ENCODE assay signal across 1 cellular context in the genomic region with DNA sequence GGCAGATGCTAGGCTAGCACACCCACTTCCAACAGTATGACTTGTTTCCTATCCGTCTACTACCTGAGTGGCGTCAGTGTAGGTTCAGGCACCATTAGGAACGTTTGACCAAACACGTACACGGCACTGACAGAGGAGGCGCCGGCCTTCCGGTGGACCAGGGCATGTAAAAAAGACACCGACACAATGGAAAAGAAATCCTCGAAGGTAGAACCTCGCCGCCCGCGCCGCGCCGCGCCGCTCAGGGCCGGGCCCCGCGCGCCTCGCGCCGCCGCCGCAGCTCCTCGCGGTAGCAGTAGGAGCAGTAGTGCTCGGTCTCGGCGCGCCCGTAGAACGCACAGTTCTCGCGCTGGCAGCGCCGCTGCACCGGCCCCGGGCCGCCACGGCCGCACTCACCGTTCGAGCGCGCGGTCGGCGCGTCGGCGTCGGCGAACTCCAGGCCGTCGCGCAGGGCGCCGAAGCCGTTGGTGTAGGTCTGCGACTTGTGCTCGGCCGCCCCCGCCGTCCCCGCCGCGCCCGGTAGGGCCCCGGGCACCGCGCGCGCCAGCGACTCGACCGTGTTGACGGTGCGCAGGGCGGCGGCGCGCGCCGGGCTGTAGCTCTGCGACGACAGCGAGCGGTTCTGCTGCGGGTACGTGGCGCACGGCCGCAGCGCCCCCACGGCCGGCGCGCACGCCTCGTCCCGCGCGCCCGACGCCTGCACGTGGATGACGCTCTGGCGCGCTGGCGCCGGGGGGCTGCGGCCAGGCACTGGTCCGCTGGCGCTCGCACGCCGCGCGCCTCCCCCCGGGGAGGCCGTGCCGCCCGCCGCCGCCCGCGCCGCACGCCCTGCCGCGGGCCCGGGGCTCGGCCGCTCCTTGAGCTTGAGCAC.
TF ChIP-seq lines count a peak whose summit lies in the region.

No MANE protein-coding gene starts in this region.

TF ChIP-seq in IMR-90, 13 proteins besides CTCF, POLR2A, EP300 and RAD21 (continued from another document):
- TF ChIP-seq CHD1 (IDR thresholded peaks at IDR 0.05; ENCODE audit: low read depth, low read length) (no peak), NFE2L2 (IDR thresholded peaks at IDR 0.05; ENCODE audit: low read depth, low read length) (no peak), FOS (IDR thresholded peaks at IDR 0.05; ENCODE audit: low read depth, low read length) (no peak), MAFK (IDR thresholded peaks at IDR 0.05; ENCODE audit: low read depth, low read length) (no peak), RCOR1 (IDR thresholded peaks at IDR 0.05; ENCODE audit: insufficient replicate concordance, low read length) (no peak)
TF ChIP-seq in IMR-90: peak in this region for 0.
